24 cellular contexts compared by ENCODE assay signal in the genomic region with DNA sequence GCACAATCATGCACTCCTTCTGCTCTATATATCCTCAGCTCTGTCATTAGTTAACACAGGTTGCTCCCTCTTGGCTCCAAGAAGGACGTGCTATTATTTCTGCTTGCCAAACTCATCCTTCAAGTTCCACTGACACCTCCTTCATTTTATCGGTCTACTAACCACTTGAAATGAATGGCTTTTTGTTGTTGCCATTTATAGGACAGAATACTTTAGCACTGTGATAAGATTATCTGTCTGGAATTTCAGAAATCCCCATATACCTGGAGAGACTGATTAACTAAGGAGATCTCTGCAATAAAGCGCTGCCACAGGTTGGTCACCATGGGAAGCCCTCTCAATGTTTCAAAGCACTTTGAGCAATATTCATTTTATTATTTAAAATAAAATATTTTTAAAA.
"Had no signal": no experiment of that assay in that cellular context is flagged by ENCODE, and none has a peak within 500 bp of the region (broad histone marks: within the 10 kb centered on the region; RNA-seq: fewer than 3 reads in every experiment).

No MANE protein-coding gene starts in this region.

- ATAC-seq: activated CD4-positive, alpha-beta T cell treated with anti-CD3 and anti-CD28 coated beads for 36 hours; left lobe of liver; T-cell had no signal

- H3K27ac Mint-ChIP-seq: activated CD4-positive, alpha-beta T cell treated with anti-CD3 and anti-CD28 coated beads for 36 hours; activated naive CD4-positive, alpha-beta T cell treated with anti-CD3 and anti-CD28 coated beads for 36 hours; activated naive CD8-positive, alpha-beta T cell treated with anti-CD3 and anti-CD28 coated beads for 36 hours; nephron progenitor cell; progenitor cell of endocrine pancreas; T-cell; T-helper 2 cell treated with Interferon-gamma antibody and Interleukin-4, amounts not matched to agents 5 μg/mL and 100 μg/mL, for 36 hours had no signal

- H3K27me3 Mint-ChIP-seq: activated CD4-positive, alpha-beta T cell treated with anti-CD3 and anti-CD28 coated beads for 36 hours; activated naive CD8-positive, alpha-beta T cell treated with anti-CD3 and anti-CD28 coated beads for 36 hours; central memory CD8-positive, alpha-beta T cell; T-cell had no signal

- H3K36me3 ChIP-seq: adrenal gland, brain microvascular endothelial cell, colonic mucosa, neutrophil, tibial nerve had no signal

- H3K27ac ChIP-seq: adrenal gland, brain microvascular endothelial cell, colonic mucosa, epithelial cell of prostate, neutrophil, tibial nerve had no signal

- DNase-seq: activated CD4-positive, alpha-beta T cell treated with anti-CD3 and anti-CD28 coated beads for 36 hours; activated CD4-positive, alpha-beta T cell treated with anti-CD3 and anti-CD28 coated beads, Interleukin-2, amount 50 U/mL, for 48 hours; activated CD4-positive, CD25-positive, alpha-beta regulatory T cell; activated CD8-positive, alpha-beta memory T cell treated with anti-CD3 and anti-CD28 coated beads for 24 hours; activated effector memory CD4-positive, alpha-beta T cell treated with Interleukin-2 at 50 U/mL for 16 hours; activated naive CD4-positive, alpha-beta T cell treated with anti-CD3 and anti-CD28 coated beads for 36 hours; activated naive CD8-positive, alpha-beta T cell treated with anti-CD3 and anti-CD28 coated beads for 36 hours; adrenal gland; aorta; brain microvascular endothelial cell; colonic mucosa; effector CD8-positive, alpha-beta T cell; nephron progenitor cell; stimulated activated CD4-positive, alpha-beta T cell treated with anti-CD3 and anti-CD28 coated beads, Interleukin-15, amount 100 ng/mL, for 24 hours; stimulated activated CD4-positive, alpha-beta T cell treated with anti-CD3 and anti-CD28 coated beads, Interleukin-2, amount 100 ng/mL, for 24 hours; stimulated activated naive CD4-positive, alpha-beta T cell treated with Interleukin-2 at 50 U/mL for 16 hours; T-cell had no signal

- H3K9me3 ChIP-seq: adrenal gland, colonic mucosa, neutrophil, tibial nerve had no signal

- H3K4me1 ChIP-seq: colonic mucosa had no signal

- H3K9me3 Mint-ChIP-seq: activated naive CD4-positive, alpha-beta T cell treated with anti-CD3 and anti-CD28 coated beads for 36 hours; activated naive CD8-positive, alpha-beta T cell treated with anti-CD3 and anti-CD28 coated beads for 36 hours; central memory CD8-positive, alpha-beta T cell; nephron progenitor cell; T-cell; T-helper 2 cell treated with Interferon-gamma antibody and Interleukin-4, amounts not matched to agents 5 μg/mL and 100 μg/mL, for 36 hours had no signal

- H3K4me3 Mint-ChIP-seq: activated CD4-positive, alpha-beta T cell treated with anti-CD3 and anti-CD28 coated beads for 36 hours; activated naive CD4-positive, alpha-beta T cell treated with anti-CD3 and anti-CD28 coated beads for 36 hours; activated naive CD8-positive, alpha-beta T cell treated with anti-CD3 and anti-CD28 coated beads for 36 hours; central memory CD8-positive, alpha-beta T cell; nephron progenitor cell; T-cell; T-helper 2 cell treated with Interferon-gamma antibody and Interleukin-4, amounts not matched to agents 5 μg/mL and 100 μg/mL, for 36 hours had no signal

- H3K4me3 ChIP-seq: adrenal gland, colonic mucosa, tibial nerve had no signal

- H3K27me3 ChIP-seq: adrenal gland, brain microvascular endothelial cell, colonic mucosa, neutrophil, tibial nerve had no signal

- H3K36me3 Mint-ChIP-seq: activated naive CD8-positive, alpha-beta T cell treated with anti-CD3 and anti-CD28 coated beads for 36 hours; T-cell had no signal
